9 cellular contexts compared by ENCODE assay signal in the genomic region with DNA sequence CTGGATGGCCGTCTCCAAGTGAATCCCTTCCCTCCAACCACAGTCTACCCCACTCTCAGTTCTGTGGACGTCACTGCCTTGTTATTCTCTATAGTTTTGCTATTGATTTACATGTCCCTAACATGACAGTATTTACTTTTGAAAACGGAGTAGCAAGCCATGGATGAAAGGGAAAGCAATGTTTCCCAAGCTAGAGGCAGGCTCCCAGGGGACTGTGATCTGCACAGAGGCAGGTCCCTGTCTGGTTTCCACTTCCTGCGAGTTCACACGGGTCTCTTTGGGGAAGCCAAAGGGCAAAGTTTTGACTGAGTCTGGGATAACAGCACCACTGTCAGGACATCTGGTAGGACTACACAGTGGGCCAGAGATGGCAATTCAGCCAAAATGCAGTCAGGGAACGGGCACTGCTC. TPM values are rescaled to one million over a fixed set of nuclear protein-coding genes. Genes with fewer than 3 reads are reported as not detected.
DNase-seq lines count a peak whose midpoint lies in the region; ATAC-seq and TF ChIP-seq lines count a peak whose summit lies in the region.
"Had no signal": no experiment of that assay in that cellular context is flagged by ENCODE, and none has a peak within 500 bp of the region (broad histone marks: within the 10 kb centered on the region; RNA-seq: fewer than 3 reads in every experiment).

No MANE protein-coding gene starts in this region.

- intact Hi-C loops in OCI-LY7 (cut with micrococcal nuclease; ENCODE audit: unreplicated experiment) = no loop called here

- no peak overlapping the region for H3K4me3 ChIP-seq in BLaER1
- H3K4me3 ChIP-seq in epithelial cell of proximal tubule (ENCODE audit: low read depth, low read length) = no peak overlapping the region
- no peak overlapping the region for H3K4me3 ChIP-seq in OCI-LY7 (ENCODE audit: low read depth, low read length, poor library complexity, severe bottlenecking)

- peaks cover 0 to 2% (median 1%) of the 10 kb centered on the region in 3 donors for H3K36me3 Mint-ChIP-seq in naive thymus-derived CD8-positive, alpha-beta T cell

- H3K9me3 ChIP-seq in BLaER1 = peaks cover under 1% of the 10 kb centered on the region; the same call in 1 of the 2 replicates
- H3K9me3 ChIP-seq in OCI-LY7 (ENCODE audit: low read length) = no peaks in the 10 kb centered on the region

- no peak overlapping the region for H2AFZ ChIP-seq in OCI-LY7 (ENCODE audit: low read length)

- H3K27ac ChIP-seq in BLaER1 = no peak overlapping the region
- no peak overlapping the region for H3K27ac ChIP-seq in OCI-LY7 (ENCODE audit: low read depth, low read length, poor library complexity, severe bottlenecking)

- CTCF ChIA-PET in OCI-LY7 (lab: Charles Lee; ENCODE audit: unreplicated experiment) = no interaction called here

- no TSS peak for BruUV-seq in OCI-LY7 (replicated peaks; lab: Mats Ljungman, UMichigan)

- TF ChIP-seq CTCF in epithelial cell of proximal tubule (conservative IDR thresholded peaks at IDR 0.05; ENCODE audit: low read depth, low read length) (peak; percentile 7), OCI-LY7 (conservative IDR thresholded peaks at IDR 0.05; ENCODE audit: low read length) (no peak)

- POLR2A ChIA-PET in naive thymus-derived CD8-positive, alpha-beta T cell (lab: Charles Lee) = no interaction called here
- POLR2A ChIA-PET in OCI-LY7 (lab: Charles Lee) = no interaction called here

- peaks cover 0 to 8% (median 5%) of the 10 kb centered on the region in 5 donors for H3K27me3 Mint-ChIP-seq in naive thymus-derived CD8-positive, alpha-beta T cell

- H3K36me3 ChIP-seq in BLaER1 (no peaks in the 10 kb centered on the region), OCI-LY7 (ENCODE audit: insufficient read depth, low read length) (no peaks in the 10 kb centered on the region)

- peak; percentile 88 for ATAC-seq in GM19351 (IDR thresholded peaks at IDR 0.05; ENCODE audit: unreplicated experiment)
- ATAC-seq in HG03196 (IDR thresholded peaks at IDR 0.05; ENCODE audit: unreplicated experiment) = peak; percentile 93
- no peak for ATAC-seq in activated CD4-positive, CD25-positive, alpha-beta regulatory T cell treated with anti-CD3 and anti-CD28 coated beads, Interleukin-2, amount 50 U/mL, for 24 hours
- no peak for ATAC-seq in naive thymus-derived CD8-positive, alpha-beta T cell

- no peaks in the 10 kb centered on the region for H4K20me1 ChIP-seq in BLaER1
- no peaks in the 10 kb centered on the region for H4K20me1 ChIP-seq in OCI-LY7 (ENCODE audit: insufficient read depth, low read length)

- no peak overlapping the region for H3K4me3 Mint-ChIP-seq in naive thymus-derived CD8-positive, alpha-beta T cell
- H3K4me3 Mint-ChIP-seq: mesothelial cell of epicardium had no signal

- peaks cover 0 to 3% (median 0%) of the 10 kb centered on the region in 4 donors for H3K4me1 Mint-ChIP-seq in naive thymus-derived CD8-positive, alpha-beta T cell

- peaks cover 0 to 10% (median 2%) of the 10 kb centered on the region in 9 donors for H3K9me3 Mint-ChIP-seq in naive thymus-derived CD8-positive, alpha-beta T cell

- H3K27me3 ChIP-seq in BLaER1 = no peaks in the 10 kb centered on the region

- DNase-seq in epithelial cell of proximal tubule (ENCODE audit: low read depth) (no peak), OCI-LY7 (ENCODE audit: low spot score) (no peak), D341Med (ENCODE audit: low spot score) (no peak)
- DNase-seq in naive thymus-derived CD8-positive, alpha-beta T cell = no peak

- peaks cover 19% of the 10 kb centered on the region for H3K4me1 ChIP-seq in BLaER1
- no peaks in the 10 kb centered on the region for H3K4me1 ChIP-seq in OCI-LY7 (ENCODE audit: insufficient read depth, low read length, poor library complexity, severe bottlenecking)

- no peaks in the 10 kb centered on the region for H3K79me2 ChIP-seq in OCI-LY7 (ENCODE audit: insufficient read depth, low read depth, low read length)

- H3K4me2 ChIP-seq in BLaER1 (peak overlapping the region; percentile 58), OCI-LY7 (ENCODE audit: low read length) (no peak overlapping the region)

- H3K9me2 ChIP-seq in OCI-LY7 (ENCODE audit: insufficient read depth, low read length) = peaks cover 4% of the 10 kb centered on the region; the same call in 1 of the 2 replicates

- no peak overlapping the region for H3K27ac Mint-ChIP-seq in naive thymus-derived CD8-positive, alpha-beta T cell
- H3K27ac Mint-ChIP-seq: mesothelial cell of epicardium had no signal

- no peak overlapping the region for H3K9ac ChIP-seq in BLaER1

RNA-seq across cellular contexts. Expression of a gene that starts 12.7 kb away (rescaled TPM):
- total RNA-seq in epithelial cell of proximal tubule = not detected in 2 replicates
- 1 to 10 TPM in 1 of 2 experiments, under 1 TPM in 1; 0.77 to 1.1 TPM for total RNA-seq in naive thymus-derived CD8-positive, alpha-beta T cell
- polyA plus RNA-seq in naive thymus-derived CD8-positive, alpha-beta T cell = under 1 TPM in 1 of 3 donors, not detected in 2; 0.45 TPM
- total RNA-seq in OCI-LY7 (2014; rRNA removed; shearing (Covaris generic)) = 0.16 TPM in 1 of 2 replicates, not detected in the other
- 0.27 and 0.31 TPM in 2 replicates for total RNA-seq in OCI-LY7 (2022)

RNA-seq across cellular contexts. Expression of a gene that starts 35.6 kb away (rescaled TPM):
- total RNA-seq in epithelial cell of proximal tubule (25.2 and 39.0 TPM in 2 replicates), OCI-LY7 (2022) (24.0 and 26.1 TPM in 2 replicates)
- 10 to 100 TPM; 39.1 to 42.2 TPM for total RNA-seq in naive thymus-derived CD8-positive, alpha-beta T cell
- 10 to 100 TPM; 36.7 to 57.7 (median 41.4) TPM for polyA plus RNA-seq in naive thymus-derived CD8-positive, alpha-beta T cell
- 20.6 and 21.8 TPM in 2 replicates for total RNA-seq in OCI-LY7 (2014; rRNA removed; shearing (Covaris generic))

Comparison
In these comparisons a context has a peak if more than half of its experiments do, and no peak if none do; other contexts are left out.
1. ATAC-seq: peak in GM19351 (single experiment) and HG03196 (single experiment); none in activated CD4-positive, CD25-positive, alpha-beta regulatory T cell treated with anti-CD3 and anti-CD28 coated beads, Interleukin-2, amount 50 U/mL, for 24 hours (0 of 2) and naive thymus-derived CD8-positive, alpha-beta T cell (0 of 2).